33 cellular contexts compared by ENCODE assay signal in genomic region chr15:43299411-43299810, GRCh38. TPM values are rescaled to one million over a fixed set of nuclear protein-coding genes. Genes with fewer than 3 reads are reported as not detected.
"Had no signal": no experiment of that assay in that cellular context is flagged by ENCODE, and none has a peak within 500 bp of the region (broad histone marks: within the 10 kb centered on the region; RNA-seq: fewer than 3 reads in every experiment).

No MANE protein-coding gene starts in this region.

- H3K9me3 Mint-ChIP-seq: activated CD4-positive, alpha-beta T cell treated with anti-CD3 and anti-CD28 coated beads, Interleukin-2, amount 10 ng/mL, durations not matched to agents 24 days and 14 days; activated CD8-positive, alpha-beta T cell treated with anti-CD3 and anti-CD28 coated beads for 36 hours; activated naive CD8-positive, alpha-beta T cell treated with anti-CD3 and anti-CD28 coated beads, Interleukin-2, amount 10 ng/mL, durations not matched to agents 7 days and 5 days; activated T-cell treated with anti-CD3 and anti-CD28 coated beads, Interleukin-2, amount 50 U/mL, for 72 hours; activated T-helper 17 cell treated with anti-CD3 and anti-CD28 coated beads, Interleukin-2, amount 50 U/mL, for 72 hours; central memory CD8-positive, alpha-beta T cell; T-helper 1 cell treated with Interleukin-12 subunit alpha and Interleukin-12 subunit beta and Interleukin-4 antibody, amounts not matched to agents 30 μg/mL and 1 μg/mL, for 36 hours; T-helper 2 cell treated with Interferon-gamma antibody and Interleukin-4, amounts not matched to agents 5 μg/mL and 100 μg/mL, for 36 hours had no signal

- H3K9me3 ChIP-seq: ascending aorta, SJCRH30 had no signal

- ATAC-seq: activated CD8-positive, alpha-beta T cell treated with anti-CD3 and anti-CD28 coated beads for 36 hours; activated T-cell treated with anti-CD3 and anti-CD28 coated beads, Interleukin-2, amount 50 U/mL, for 72 hours; activated T-helper 17 cell treated with anti-CD3 and anti-CD28 coated beads, Interleukin-2, amount 50 U/mL, for 72 hours; Panc1 had no signal

- H3K4me1 Mint-ChIP-seq: activated CD4-positive, alpha-beta T cell treated with anti-CD3 and anti-CD28 coated beads, Interleukin-2, amount 10 ng/mL, durations not matched to agents 24 days and 14 days; activated naive CD8-positive, alpha-beta T cell treated with anti-CD3 and anti-CD28 coated beads, Interleukin-2, amount 10 ng/mL, durations not matched to agents 7 days and 5 days; activated T-helper 17 cell treated with anti-CD3 and anti-CD28 coated beads, Interleukin-2, amount 50 U/mL, for 72 hours; central memory CD8-positive, alpha-beta T cell had no signal

- H3K4me1 ChIP-seq: ascending aorta, SJCRH30 had no signal

- H3K27ac Mint-ChIP-seq: activated CD4-positive, alpha-beta T cell treated with anti-CD3 and anti-CD28 coated beads, Interleukin-2, amount 10 ng/mL, durations not matched to agents 24 days and 14 days; activated CD8-positive, alpha-beta T cell treated with anti-CD3 and anti-CD28 coated beads for 36 hours; activated naive CD8-positive, alpha-beta T cell treated with anti-CD3 and anti-CD28 coated beads, Interleukin-2, amount 10 ng/mL, durations not matched to agents 7 days and 5 days; activated T-cell treated with anti-CD3 and anti-CD28 coated beads, Interleukin-2, amount 50 U/mL, for 72 hours; activated T-helper 17 cell treated with anti-CD3 and anti-CD28 coated beads, Interleukin-2, amount 50 U/mL, for 72 hours; T-helper 1 cell treated with Interleukin-12 subunit alpha and Interleukin-12 subunit beta and Interleukin-4 antibody, amounts not matched to agents 30 μg/mL and 1 μg/mL, for 36 hours; T-helper 2 cell treated with Interferon-gamma antibody and Interleukin-4, amounts not matched to agents 5 μg/mL and 100 μg/mL, for 36 hours had no signal

- H3K36me3 Mint-ChIP-seq: activated naive CD8-positive, alpha-beta T cell treated with anti-CD3 and anti-CD28 coated beads, Interleukin-2, amount 10 ng/mL, durations not matched to agents 7 days and 5 days had no signal

- DNase-seq: activated CD4-positive, alpha-beta T cell treated with anti-CD3 and anti-CD28 coated beads, Interleukin-2, amount 10 ng/mL, durations not matched to agents 24 days and 14 days; activated CD4-positive, alpha-beta T cell treated with anti-CD3 and anti-CD28 coated beads, Interleukin-2, amount 50 U/mL, for 4 hours; activated CD8-positive, alpha-beta T cell treated with anti-CD3 and anti-CD28 coated beads for 36 hours; activated effector memory CD4-positive, alpha-beta T cell treated with anti-CD3 and anti-CD28 coated beads, Interleukin-2, amount 50 U/mL, for 16 hours; activated naive CD4-positive, alpha-beta T cell; activated naive CD4-positive, alpha-beta T cell treated with anti-CD3 and anti-CD28 coated beads, Interleukin-2, amount 50 U/mL, for 16 hours; activated naive CD8-positive, alpha-beta T cell treated with anti-CD3 and anti-CD28 coated beads, Interleukin-2, amount 10 ng/mL, durations not matched to agents 7 days and 5 days; activated T-cell treated with anti-CD3 and anti-CD28 coated beads, Interleukin-2, amount 50 U/mL, for 1 hour; activated T-cell treated with anti-CD3 and anti-CD28 coated beads, Interleukin-2, amount 50 U/mL, for 72 hours; amygdala; MM.1S; MV-4-11; NCI-H1092; NCI-H1417 treated with DMSO at 0.1 percent for 48 hours; NCI-H187 treated with DMSO at 0.1 percent for 48 hours; NCI-H2081; NCI-H2227 treated with DMSO at 0.1 percent for 48 hours; NCI-H446; NCI-H510A treated with DMSO at 0.1 percent for 48 hours; SHP77; SJCRH30 had no signal

- H3K4me3 ChIP-seq: ascending aorta, cardiac muscle cell, SJCRH30, SK-N-MC had no signal

- H3K9ac ChIP-seq: KMS-11 had no signal

- H3K4me3 Mint-ChIP-seq: activated CD4-positive, alpha-beta T cell treated with anti-CD3 and anti-CD28 coated beads, Interleukin-2, amount 10 ng/mL, durations not matched to agents 24 days and 14 days; activated CD8-positive, alpha-beta T cell treated with anti-CD3 and anti-CD28 coated beads for 36 hours; activated naive CD8-positive, alpha-beta T cell treated with anti-CD3 and anti-CD28 coated beads, Interleukin-2, amount 10 ng/mL, durations not matched to agents 7 days and 5 days; activated T-cell treated with anti-CD3 and anti-CD28 coated beads, Interleukin-2, amount 50 U/mL, for 72 hours; activated T-helper 17 cell treated with anti-CD3 and anti-CD28 coated beads, Interleukin-2, amount 50 U/mL, for 72 hours; central memory CD8-positive, alpha-beta T cell; T-helper 1 cell treated with Interleukin-12 subunit alpha and Interleukin-12 subunit beta and Interleukin-4 antibody, amounts not matched to agents 30 μg/mL and 1 μg/mL, for 36 hours; T-helper 2 cell treated with Interferon-gamma antibody and Interleukin-4, amounts not matched to agents 5 μg/mL and 100 μg/mL, for 36 hours had no signal

- H3K36me3 ChIP-seq: ascending aorta, cardiac muscle cell, SJCRH30 had no signal

- H3K4me2 ChIP-seq: KMS-11 had no signal

- H3K27ac ChIP-seq: ascending aorta, cardiac muscle cell, KMS-11, SJCRH30, SK-N-MC had no signal

- H3K27me3 ChIP-seq: ascending aorta, SJCRH30 had no signal

RNA-seq across cellular contexts. Expression of gene TGM7, which starts 2.6 kb away (rescaled TPM):
- total RNA-seq: activated CD4-positive, alpha-beta T cell treated with anti-CD3 and anti-CD28 coated beads, Interleukin-2, amount 10 ng/mL, durations not matched to agents 24 days and 14 days; activated CD8-positive, alpha-beta memory T cell treated with anti-CD3 and anti-CD28 coated beads for 36 hours; activated CD8-positive, alpha-beta T cell treated with anti-CD3 and anti-CD28 coated beads for 36 hours; activated naive CD8-positive, alpha-beta T cell treated with anti-CD3 and anti-CD28 coated beads, Interleukin-2, amount 10 ng/mL, durations not matched to agents 7 days and 5 days; activated T-cell treated with anti-CD3 and anti-CD28 coated beads, Interleukin-2, amount 50 U/mL, for 72 hours; activated T-helper 17 cell treated with anti-CD3 and anti-CD28 coated beads, Interleukin-2, amount 50 U/mL, for 72 hours; ascending aorta; cardiac muscle cell; LHCN-M2; RPMI7951; SJCRH30 had no signal

RNA-seq across cellular contexts. Expression of gene TGM5, which starts 32.7 kb away (rescaled TPM):
- total RNA-seq: activated CD4-positive, alpha-beta T cell treated with anti-CD3 and anti-CD28 coated beads, Interleukin-2, amount 10 ng/mL, durations not matched to agents 24 days and 14 days; activated CD8-positive, alpha-beta memory T cell treated with anti-CD3 and anti-CD28 coated beads for 36 hours; activated T-cell treated with anti-CD3 and anti-CD28 coated beads, Interleukin-2, amount 50 U/mL, for 72 hours; ascending aorta; cardiac muscle cell; LHCN-M2; RPMI7951; SJCRH30 had no signal
